Comparison of ENCODE assay signal across 8 cellular contexts in genomic region chr10:3068201-3068967, GRCh38. TPM values are rescaled to one million over a fixed set of nuclear protein-coding genes. Genes with fewer than 3 reads are reported as not detected.
DNase-seq lines count a peak whose midpoint lies in the region; ATAC-seq and TF ChIP-seq lines count a peak whose summit lies in the region.

No MANE protein-coding gene starts in this region.

- peaks cover 18 to 27% of the 10 kb centered on the region in 2 donors for H3K4me1 Mint-ChIP-seq in immature natural killer cell

- DNase-seq in EL: peak; percentile 64
- peak; percentile 88 for DNase-seq in Karpas-422
- DNase-seq in breast epithelium (ENCODE audit: low spot score in 2 of 2): peak in 1 of 2 donors; percentile 39
- peak; percentile 40 to 53 (median 46) for DNase-seq in immature natural killer cell
- peak; percentile 54 to 60 (median 60) for DNase-seq in stimulated activated CD4-positive, alpha-beta T cell treated with anti-CD3 and anti-CD28 coated beads, Interleukin-12 subunit alpha, Interleukin-12 subunit beta, amount 100 ng/mL, for 48 hours (ENCODE audit: low read depth in 2 of 3, low spot score in 1 of 3)
- no peak for DNase-seq in H4 (ENCODE audit: low spot score)

- H3K9me2 ChIP-seq in Karpas-422 (replicated peaks; ENCODE audit: insufficient read depth, low read length): no peaks in the 10 kb centered on the region

- peak; percentile 28 for TF ChIP-seq CTCF in VCaP (conservative IDR thresholded peaks at IDR 0.05)
- TF ChIP-seq CTCF in breast epithelium (IDR thresholded peaks at IDR 0.05): peak in 2 of 3 donors; percentile 17 to 18

- no peaks in the 10 kb centered on the region for H3K27me3 ChIP-seq in Karpas-422 (ENCODE audit: low read length)
- no peaks in the 10 kb centered on the region for H3K27me3 ChIP-seq in breast epithelium

- H3K4me3 Mint-ChIP-seq in immature natural killer cell: peak overlapping the region; percentile 86 to 91 (median 87)

- H3K4me1 ChIP-seq in Karpas-422 (ENCODE audit: low read length) (peaks cover 42% of the 10 kb centered on the region), breast epithelium (no peaks in the 10 kb centered on the region)

- peaks cover 60% of the 10 kb centered on the region for H3K79me2 ChIP-seq in Karpas-422 (ENCODE audit: low read length)

- peak overlapping the region; percentile 99 for H3K9ac ChIP-seq in Karpas-422 (ENCODE audit: low read length)

- H2AFZ ChIP-seq in Karpas-422 (ENCODE audit: low read length): peak overlapping the region; percentile 58; the same call in 1 of the 2 replicates

- H3K27ac Mint-ChIP-seq in immature natural killer cell: peak overlapping the region in 5 of 6 donors; percentile 36 to 75 (median 59)

- H3K36me3 Mint-ChIP-seq in immature natural killer cell: peaks cover 0 to 6% (median 0%) of the 10 kb centered on the region in 3 donors

- H3K4me2 ChIP-seq in Karpas-422 (ENCODE audit: low read depth, low read length, poor library complexity, severe bottlenecking): peak overlapping the region; percentile 79

- peak; percentile 48 for ATAC-seq in GM21529 (IDR thresholded peaks at IDR 0.05; ENCODE audit: unreplicated experiment)

- H3K27ac ChIP-seq in Karpas-422 (ENCODE audit: low read length): peak overlapping the region; percentile 75
- peak overlapping the region; percentile 86 for H3K27ac ChIP-seq in VCaP
- peak overlapping the region; percentile 75 to 77 for H3K27ac ChIP-seq in breast epithelium

- H3K27me3 Mint-ChIP-seq in immature natural killer cell (ENCODE audit: low read depth in 3 of 3): peaks cover 0 to 4% (median 2%) of the 10 kb centered on the region in 3 donors

- H4K20me1 ChIP-seq in Karpas-422 (ENCODE audit: insufficient read depth, low read depth, low read length): peaks cover 48% of the 10 kb centered on the region

- H3K4me3 ChIP-seq in Karpas-422 (ENCODE audit: low read length): peak overlapping the region; percentile 98
- peak overlapping the region; percentile 83 to 94 (median 85) for H3K4me3 ChIP-seq in breast epithelium

- TF ChIP-seq POLR2A in breast epithelium (IDR thresholded peaks at IDR 0.05): no peak

- H3K36me3 ChIP-seq in Karpas-422 (ENCODE audit: insufficient read depth, low read length): peaks cover 23% of the 10 kb centered on the region
- H3K36me3 ChIP-seq in breast epithelium: no peaks in the 10 kb centered on the region

- H3K9me3 ChIP-seq in Karpas-422 (ENCODE audit: low read length) (no peaks in the 10 kb centered on the region), breast epithelium (no peaks in the 10 kb centered on the region)

- H3K9me3 Mint-ChIP-seq in immature natural killer cell: no peaks in the 10 kb centered on the region

- intact Hi-C loops in breast epithelium (cut with DNase I; ENCODE audit: low total_unique reads): no loop called here

RNA-seq across cellular contexts. Expression of gene PFKP, which starts 1.0 kb away (rescaled TPM):
- 91.3 and 196 TPM in 2 replicates for total RNA-seq in Karpas-422 (2014; rRNA removed; shearing (Covaris generic); ENCODE audit: low replicate concordance)
- total RNA-seq in breast epithelium: 10 to 100 TPM; 16.0 to 37.0 (median 32.9) TPM
- 10 to 100 TPM; 18.2 to 47.3 (median 30.0) TPM for polyA plus RNA-seq in immature natural killer cell
- 98.8 and 119 TPM in 2 replicates for total RNA-seq in H4 (2014; rRNA removed; shearing (Covaris generic))
